In the genomic region with DNA sequence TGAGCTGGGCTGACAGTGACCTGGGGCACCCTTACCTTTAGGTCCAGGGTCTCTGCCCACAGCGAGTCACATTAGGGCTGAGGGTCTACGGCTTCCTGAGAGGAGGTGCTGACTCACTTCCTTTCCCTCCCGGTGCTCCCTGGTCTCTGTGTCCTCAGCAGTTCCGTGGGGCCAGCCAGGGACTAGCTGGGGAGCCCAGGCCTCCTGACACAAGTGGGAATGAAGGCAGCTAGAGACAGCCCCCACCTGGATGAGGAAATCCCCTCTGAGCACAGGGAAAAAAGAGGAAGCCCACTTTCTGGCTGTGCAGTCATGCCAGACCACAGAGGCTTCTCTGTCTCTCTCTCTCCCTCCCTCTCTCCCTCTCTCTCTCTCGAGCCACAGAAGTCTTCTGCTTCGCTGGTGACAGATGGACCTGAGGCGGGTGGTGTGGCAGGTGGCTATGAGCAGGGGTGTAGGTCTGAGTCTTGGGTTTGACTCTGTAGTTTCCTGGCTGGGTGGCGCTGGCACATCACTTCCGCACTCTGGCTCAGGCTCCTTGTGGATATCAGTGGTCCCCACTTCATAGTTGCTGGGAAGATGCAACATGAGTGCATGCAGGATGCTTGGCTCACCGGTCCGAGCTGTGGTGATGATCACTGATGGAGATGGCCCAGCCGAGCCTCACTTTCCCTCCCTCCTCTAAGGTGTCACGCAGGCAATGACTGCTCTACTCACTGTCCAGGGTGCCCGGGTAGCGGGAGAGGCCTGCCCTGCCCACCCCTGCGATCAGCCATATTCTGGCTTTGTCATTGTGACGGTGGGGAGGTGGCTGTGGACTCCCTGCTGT, we compare ENCODE assay signal across 8 cellular contexts. TPM values are rescaled to one million over a fixed set of nuclear protein-coding genes. Genes with fewer than 3 reads are reported as not detected.
A peak's percentile ranks its signal among the peaks of the same experiment; 100 is the strongest.
DNase-seq lines count a peak whose midpoint lies in the region; ATAC-seq and TF ChIP-seq lines count a peak whose summit lies in the region.

No MANE protein-coding gene starts in this region.

- peak overlapping the region; percentile 8 for H3K4me2 ChIP-seq in smooth muscle cell
- no peak overlapping the region for H3K4me2 ChIP-seq in hepatocyte

- H3F3A ChIP-seq in smooth muscle cell (ENCODE audit: low read depth), result no peaks in the 10 kb centered on the region

- no peaks in the 10 kb centered on the region for H3K9me3 Mint-ChIP-seq in activated CD4-positive, alpha-beta T cell treated with anti-CD3 and anti-CD28 coated beads for 36 hours (ENCODE audit: low read depth)
- H3K9me3 Mint-ChIP-seq in activated CD4-positive, alpha-beta T cell treated with anti-CD3 and anti-CD28 coated beads, Interleukin-2, amount 10 ng/mL, durations not matched to agents 7 days and 5 days, result no peaks in the 10 kb centered on the region

- TF ChIP-seq CTCF in cardiac fibroblast (IDR thresholded peaks at IDR 0.05; ENCODE audit: low read depth, low read length), result no peak
- no peak for TF ChIP-seq CTCF in smooth muscle cell (IDR thresholded peaks at IDR 0.05; ENCODE audit: borderline replicate concordance, insufficient read depth, poor library complexity, severe bottlenecking)
- TF ChIP-seq CTCF in hepatocyte (IDR thresholded peaks at IDR 0.05; ENCODE audit: poor library complexity), result no peak

- ATAC-seq in activated CD4-positive, alpha-beta T cell treated with anti-CD3 and anti-CD28 coated beads for 36 hours, result no peak
- no peak for ATAC-seq in HG03139 (IDR thresholded peaks at IDR 0.05; ENCODE audit: unreplicated experiment)

- H3K4me3 Mint-ChIP-seq in activated CD4-positive, alpha-beta T cell treated with anti-CD3 and anti-CD28 coated beads for 36 hours, result no peak overlapping the region
- no peak overlapping the region for H3K4me3 Mint-ChIP-seq in activated CD4-positive, alpha-beta T cell treated with anti-CD3 and anti-CD28 coated beads, Interleukin-2, amount 10 ng/mL, durations not matched to agents 7 days and 5 days

- H3K9me3 ChIP-seq in smooth muscle cell (replicated peaks; ENCODE audit: low read depth) (no peaks in the 10 kb centered on the region), hepatocyte (ENCODE audit: low read depth) (no peaks in the 10 kb centered on the region)

- H3K4me1 ChIP-seq in smooth muscle cell (ENCODE audit: low read depth), result peaks cover 3% of the 10 kb centered on the region
- peaks cover 5% of the 10 kb centered on the region for H3K4me1 ChIP-seq in hepatocyte (ENCODE audit: insufficient read depth)

- POLR2A ChIA-PET in activated CD4-positive, alpha-beta T cell treated with anti-CD3 and anti-CD28 coated beads for 36 hours (lab: Charles Lee), result no interaction called here
- POLR2A ChIA-PET in activated CD4-positive, alpha-beta T cell treated with anti-CD3 and anti-CD28 coated beads, Interleukin-2, amount 10 ng/mL, durations not matched to agents 7 days and 5 days (lab: Charles Lee), result no interaction called here

- no peak overlapping the region for H3K9ac ChIP-seq in smooth muscle cell (ENCODE audit: low read depth)

- peaks cover 21% of the 10 kb centered on the region for H3K4me1 Mint-ChIP-seq in activated CD4-positive, alpha-beta T cell treated with anti-CD3 and anti-CD28 coated beads for 36 hours
- H3K4me1 Mint-ChIP-seq in activated CD4-positive, alpha-beta T cell treated with anti-CD3 and anti-CD28 coated beads, Interleukin-2, amount 10 ng/mL, durations not matched to agents 7 days and 5 days, result peaks cover 37% of the 10 kb centered on the region

- CTCF ChIA-PET in activated CD4-positive, alpha-beta T cell treated with anti-CD3 and anti-CD28 coated beads for 36 hours (lab: Charles Lee), result interaction anchor here (0.6 kb wide), 1 partner anchor 1402 kb away, joined by 3 read pairs; the partner anchor contains the start of gene KIF17
- CTCF ChIA-PET in activated CD4-positive, alpha-beta T cell treated with anti-CD3 and anti-CD28 coated beads, Interleukin-2, amount 10 ng/mL, durations not matched to agents 7 days and 5 days (lab: Charles Lee), result interaction anchor here (1.2 kb wide), 1 partner anchor 13 kb away, joined by 4 read pairs; no protein-coding TSS in a partner anchor

- H3K27ac ChIP-seq in smooth muscle cell (ENCODE audit: low read depth) (no peak overlapping the region), hepatocyte (no peak overlapping the region)

- 74% methylated on average over 17 of the region's 17 CpGs for WGBS in smooth muscle cell (ENCODE audit: low lambda C conversion rate)
- WGBS in hepatocyte (ENCODE audit: low lambda C conversion rate, missing lambda C conversion rate), result 80% methylated on average over 17 of the region's 17 CpGs

- peak overlapping the region; percentile 14 for H3K27ac Mint-ChIP-seq in activated CD4-positive, alpha-beta T cell treated with anti-CD3 and anti-CD28 coated beads for 36 hours
- no peak overlapping the region for H3K27ac Mint-ChIP-seq in activated CD4-positive, alpha-beta T cell treated with anti-CD3 and anti-CD28 coated beads, Interleukin-2, amount 10 ng/mL, durations not matched to agents 7 days and 5 days

- no peaks in the 10 kb centered on the region for H3K9me2 ChIP-seq in hepatocyte (replicated peaks; ENCODE audit: insufficient read depth)

- no peak for DNase-seq in activated CD4-positive, alpha-beta T cell treated with anti-CD3 and anti-CD28 coated beads for 36 hours
- DNase-seq in activated CD4-positive, alpha-beta T cell treated with anti-CD3 and anti-CD28 coated beads, Interleukin-2, amount 10 ng/mL, durations not matched to agents 7 days and 5 days, result no peak
- DNase-seq in LHCN-M2 (ENCODE audit: low read depth) (peak; percentile 34), cardiac fibroblast (ENCODE audit: low read depth in 2 of 2) (peak; percentile 42 to 60), smooth muscle cell (lab: John Stamatoyannopoulos, UW; ENCODE audit: unreplicated experiment) (no peak), COLO829 (ENCODE audit: low spot score) (no peak), hepatocyte (ENCODE audit: low spot score) (no peak)

- H3K36me3 ChIP-seq in smooth muscle cell (ENCODE audit: low read depth) (no peaks in the 10 kb centered on the region), hepatocyte (replicated peaks; ENCODE audit: insufficient read depth, low read depth) (no peaks in the 10 kb centered on the region)

- peaks cover 24% of the 10 kb centered on the region for H4K20me1 ChIP-seq in smooth muscle cell (ENCODE audit: low read depth)
- H4K20me1 ChIP-seq in hepatocyte (ENCODE audit: insufficient read depth, poor library complexity, severe bottlenecking), result peaks cover 5% of the 10 kb centered on the region

- intact Hi-C loops in activated CD4-positive, alpha-beta T cell treated with anti-CD3 and anti-CD28 coated beads for 36 hours (cut with DNase I, micrococcal nuclease), result loop anchor here (10.0 kb wide), 1 partner anchor 339 kb away; no protein-coding TSS in a partner anchor

- H3K79me2 ChIP-seq in smooth muscle cell (ENCODE audit: low read depth) (no peaks in the 10 kb centered on the region), hepatocyte (peaks cover 35% of the 10 kb centered on the region)

- H2AFZ ChIP-seq in smooth muscle cell (ENCODE audit: low read depth) (no peak overlapping the region), hepatocyte (no peak overlapping the region)

- peaks cover 3% of the 10 kb centered on the region for H3K36me3 Mint-ChIP-seq in activated CD4-positive, alpha-beta T cell treated with anti-CD3 and anti-CD28 coated beads for 36 hours (ENCODE audit: low read depth)
- H3K36me3 Mint-ChIP-seq in activated CD4-positive, alpha-beta T cell treated with anti-CD3 and anti-CD28 coated beads, Interleukin-2, amount 10 ng/mL, durations not matched to agents 7 days and 5 days (ENCODE audit: low read depth), result peaks cover 2% of the 10 kb centered on the region

- no peaks in the 10 kb centered on the region for H3K27me3 Mint-ChIP-seq in activated CD4-positive, alpha-beta T cell treated with anti-CD3 and anti-CD28 coated beads for 36 hours
- H3K27me3 Mint-ChIP-seq in activated CD4-positive, alpha-beta T cell treated with anti-CD3 and anti-CD28 coated beads, Interleukin-2, amount 10 ng/mL, durations not matched to agents 7 days and 5 days, result no peaks in the 10 kb centered on the region

- no peaks in the 10 kb centered on the region for H3K27me3 ChIP-seq in smooth muscle cell (ENCODE audit: low read depth)
- H3K27me3 ChIP-seq in hepatocyte, result no peaks in the 10 kb centered on the region

- no peak overlapping the region for H3K4me3 ChIP-seq in cardiac fibroblast (replicated peaks in 1 of 2; ENCODE audit: low read depth in 2 of 2, low read length in 2 of 2)
- H3K4me3 ChIP-seq in smooth muscle cell, result no peak overlapping the region
- no peak overlapping the region for H3K4me3 ChIP-seq in hepatocyte

RNA-seq across cellular contexts. Expression of gene SLC66A1, which starts 3.5 kb away (rescaled TPM):
- total RNA-seq in activated CD4-positive, alpha-beta T cell treated with anti-CD3 and anti-CD28 coated beads for 36 hours, result 1 to 10 TPM; 5.9 to 6.5 TPM
- 1 to 10 TPM; 4.9 to 5.3 TPM for total RNA-seq in activated CD4-positive, alpha-beta T cell treated with anti-CD3 and anti-CD28 coated beads, Interleukin-2, amount 10 ng/mL, durations not matched to agents 7 days and 5 days
- total RNA-seq in LHCN-M2 (2014; rRNA removed) (32.8 and 34.4 TPM in 2 replicates), smooth muscle cell (13.4 and 23.9 TPM in 2 replicates), hepatocyte (28.2 and 35.2 TPM in 2 replicates)
- polyA plus RNA-seq in LHCN-M2 (2012), result 28.5 TPM
- polyA plus RNA-seq in smooth muscle cell (20.4 and 21.9 TPM in 2 replicates), hepatocyte (34.5 and 39.6 TPM in 2 replicates)

RNA-seq across cellular contexts. Expression of gene AKR7A2, which starts 3.6 kb away (rescaled TPM):
- 10 to 100 TPM; 41.3 to 43.0 TPM for total RNA-seq in activated CD4-positive, alpha-beta T cell treated with anti-CD3 and anti-CD28 coated beads for 36 hours
- total RNA-seq in activated CD4-positive, alpha-beta T cell treated with anti-CD3 and anti-CD28 coated beads, Interleukin-2, amount 10 ng/mL, durations not matched to agents 7 days and 5 days, result 10 to 100 TPM; 45.4 to 45.8 TPM
- total RNA-seq in LHCN-M2 (2014; rRNA removed) (193 and 253 TPM in 2 replicates), smooth muscle cell (67.5 and 79.6 TPM in 2 replicates), hepatocyte (81.5 and 118 TPM in 2 replicates)
- 102 TPM for polyA plus RNA-seq in LHCN-M2 (2012)
- polyA plus RNA-seq in smooth muscle cell (83.0 and 86.4 TPM in 2 replicates), hepatocyte (108 and 109 TPM in 2 replicates)

RNA-seq across cellular contexts. Expression of gene AKR7A3, which starts 27.0 kb away (rescaled TPM):
- total RNA-seq in activated CD4-positive, alpha-beta T cell treated with anti-CD3 and anti-CD28 coated beads for 36 hours, result under 1 TPM; 0.39 to 0.60 TPM
- total RNA-seq in activated CD4-positive, alpha-beta T cell treated with anti-CD3 and anti-CD28 coated beads, Interleukin-2, amount 10 ng/mL, durations not matched to agents 7 days and 5 days, result under 1 TPM; 0.52 to 0.62 TPM
- total RNA-seq in LHCN-M2 (2014; rRNA removed), result 0.92 and 1.7 TPM in 2 replicates
- polyA plus RNA-seq in LHCN-M2 (2012), result 0.18 TPM
- total RNA-seq in smooth muscle cell, result 0.85 TPM in 1 of 2 replicates, not detected in the other
- polyA plus RNA-seq in smooth muscle cell, result 0.62 and 1.1 TPM in 2 replicates
- 1.2 and 2.3 TPM in 2 replicates for total RNA-seq in hepatocyte
- 0.46 and 1.5 TPM in 2 replicates for polyA plus RNA-seq in hepatocyte

Comparison
In these comparisons a context has a peak if more than half of its experiments do, and no peak if none do; other contexts are left out.
1. DNase-seq: peak in LHCN-M2 (single experiment) and cardiac fibroblast (2 of 2); none in activated CD4-positive, alpha-beta T cell treated with anti-CD3 and anti-CD28 coated beads for 36 hours (single experiment), activated CD4-positive, alpha-beta T cell treated with anti-CD3 and anti-CD28 coated beads, Interleukin-2, amount 10 ng/mL, durations not matched to agents 7 days and 5 days (single experiment), smooth muscle cell (single experiment), COLO829 (single experiment) and hepatocyte (single experiment).